ENCODE assay signal across 1 cellular context in the genomic region with DNA sequence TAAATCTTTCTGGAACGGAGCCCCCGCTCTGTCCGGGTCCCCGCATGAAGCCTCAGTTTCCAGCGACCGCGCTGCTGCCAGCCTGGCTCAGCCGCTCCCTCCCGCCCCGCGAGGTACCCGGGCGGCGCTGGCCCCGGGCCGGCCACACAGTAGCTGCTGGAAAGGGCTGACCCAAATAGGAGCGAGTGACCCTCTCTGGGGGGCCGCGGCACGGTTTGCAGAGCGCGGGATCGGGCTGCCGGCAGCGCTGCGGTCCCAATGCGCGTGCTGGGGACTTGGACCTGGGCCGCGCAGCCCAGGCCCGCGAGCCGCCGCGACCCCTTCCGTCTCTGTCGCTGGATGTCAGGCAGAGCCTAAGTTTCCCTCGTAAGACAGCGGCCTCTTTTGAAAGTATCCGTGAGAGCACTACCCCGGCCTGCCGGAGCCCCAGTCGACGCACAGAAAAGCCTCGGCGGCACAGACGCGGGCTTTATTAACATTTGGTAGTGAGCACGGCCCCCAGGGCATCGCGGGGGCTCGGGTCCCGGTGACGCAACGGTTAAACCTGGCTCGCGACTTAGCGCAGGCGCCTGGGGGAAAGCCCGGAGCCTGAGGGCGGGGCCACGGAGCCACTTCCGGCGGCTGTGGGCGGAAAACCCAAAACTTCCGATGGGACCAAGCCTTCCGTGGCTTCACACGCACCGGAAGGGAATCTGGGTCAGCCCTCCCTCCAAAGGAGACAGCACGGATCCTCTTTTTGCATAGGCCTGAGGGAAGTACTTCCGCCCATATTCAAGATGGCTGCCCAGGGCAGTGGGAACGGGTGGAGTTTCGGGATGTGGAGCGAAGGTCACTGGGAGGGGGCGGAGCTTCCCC.
TF ChIP-seq lines count a peak whose summit lies in the region.

No MANE protein-coding gene starts in this region.

TF ChIP-seq in HepG2, 621 proteins besides CTCF, POLR2A, EP300 and RAD21 (continued from another document and continues in another):
- TF ChIP-seq, protein P1, sequence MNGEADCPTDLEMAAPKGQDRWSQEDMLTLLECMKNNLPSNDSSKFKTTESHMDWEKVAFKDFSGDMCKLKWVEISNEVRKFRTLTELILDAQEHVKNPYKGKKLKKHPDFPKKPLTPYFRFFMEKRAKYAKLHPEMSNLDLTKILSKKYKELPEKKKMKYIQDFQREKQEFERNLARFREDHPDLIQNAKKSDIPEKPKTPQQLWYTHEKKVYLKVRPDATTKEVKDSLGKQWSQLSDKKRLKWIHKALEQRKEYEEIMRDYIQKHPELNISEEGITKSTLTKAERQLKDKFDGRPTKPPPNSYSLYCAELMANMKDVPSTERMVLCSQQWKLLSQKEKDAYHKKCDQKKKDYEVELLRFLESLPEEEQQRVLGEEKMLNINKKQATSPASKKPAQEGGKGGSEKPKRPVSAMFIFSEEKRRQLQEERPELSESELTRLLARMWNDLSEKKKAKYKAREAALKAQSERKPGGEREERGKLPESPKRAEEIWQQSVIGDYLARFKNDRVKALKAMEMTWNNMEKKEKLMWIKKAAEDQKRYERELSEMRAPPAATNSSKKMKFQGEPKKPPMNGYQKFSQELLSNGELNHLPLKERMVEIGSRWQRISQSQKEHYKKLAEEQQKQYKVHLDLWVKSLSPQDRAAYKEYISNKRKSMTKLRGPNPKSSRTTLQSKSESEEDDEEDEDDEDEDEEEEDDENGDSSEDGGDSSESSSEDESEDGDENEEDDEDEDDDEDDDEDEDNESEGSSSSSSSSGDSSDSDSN (CRISPR knock-in tag; IDR thresholded peaks at IDR 0.05), result peak; percentile 69
- TF ChIP-seq PRPF4 (IDR thresholded peaks at IDR 0.05; ENCODE audit: low read depth, low read length, poor library complexity, severe bottlenecking) (no peak), THAP7 (CRISPR knock-in tag; IDR thresholded peaks at IDR 0.05) (peak; percentile 95), CBFB (CRISPR knock-in tag; IDR thresholded peaks at IDR 0.05) (0 out of 2 replicates have a peak, but pooled peaks have one; percentile 10), HIVEP1 (CRISPR knock-in tag; IDR thresholded peaks at IDR 0.05) (peak; percentile 25; the same call in 1 of the 2 replicates), RFX3 (CRISPR knock-in tag; IDR thresholded peaks at IDR 0.05) (0 out of 2 replicates have a peak, but pooled peaks have one; percentile 13), BRCA1 (CRISPR knock-in tag; IDR thresholded peaks at IDR 0.05) (0 out of 2 replicates have a peak, but pooled peaks have one; percentile 28), TCF12 (IDR thresholded peaks at IDR 0.05) (no peak), TCF12 (CRISPR knock-in tag; IDR thresholded peaks at IDR 0.05) (no peak), SKIL (CRISPR knock-in tag; IDR thresholded peaks at IDR 0.05; ENCODE audit: borderline replicate concordance) (no peak; the same call in 1 of the 2 replicates), ZNF136 (CRISPR knock-in tag; IDR thresholded peaks at IDR 0.05; ENCODE audit: low read depth) (no peak), ZBED4 (CRISPR knock-in tag; IDR thresholded peaks at IDR 0.05; ENCODE audit: borderline replicate concordance) (peak; percentile 45; the same call in 1 of the 2 replicates), RFXAP (CRISPR knock-in tag; IDR thresholded peaks at IDR 0.05; ENCODE audit: borderline replicate concordance) (no peak), CREM (IDR thresholded peaks at IDR 0.05) (peak; percentile 98), CREM (CRISPR knock-in tag; IDR thresholded peaks at IDR 0.05) (no peak), CSRNP1 (CRISPR knock-in tag; IDR thresholded peaks at IDR 0.05) (peak; percentile 65), ZNF12 (CRISPR knock-in tag; IDR thresholded peaks at IDR 0.05) (no peak), FOXK1 (CRISPR knock-in tag; IDR thresholded peaks at IDR 0.05; ENCODE audit: borderline replicate concordance, low read depth) (peak; percentile 89; the same call in 1 of the 2 replicates), RXRB (CRISPR knock-in tag; IDR thresholded peaks at IDR 0.05; ENCODE audit: borderline replicate concordance) (peak; percentile 93), PBX3 (CRISPR knock-in tag; IDR thresholded peaks at IDR 0.05; ENCODE audit: borderline replicate concordance) (no peak), KMT2B (CRISPR knock-in tag; IDR thresholded peaks at IDR 0.05) (peak; percentile 62; the same call in 1 of the 2 replicates), MBNL3 (CRISPR knock-in tag; conservative IDR thresholded peaks at IDR 0.05) (no peak), CEBPB (IDR thresholded peaks at IDR 0.05; ENCODE audit: borderline replicate concordance, low read depth, low read length) (peak; percentile 94), NCOA1 (CRISPR knock-in tag; IDR thresholded peaks at IDR 0.05) (0 out of 2 replicates have a peak, but pooled peaks have one; percentile 73), TOPORS (CRISPR knock-in tag; IDR thresholded peaks at IDR 0.05) (0 out of 2 replicates have a peak, but pooled peaks have one; percentile 41), TGIF2 (CRISPR knock-in tag; IDR thresholded peaks at IDR 0.05) (no peak; the same call in 1 of the 2 replicates), IKZF5 (CRISPR knock-in tag; IDR thresholded peaks at IDR 0.05) (no peak), CENPT (CRISPR knock-in tag; IDR thresholded peaks at IDR 0.05; ENCODE audit: low read depth) (no peak), FOXA3 (CRISPR knock-in tag; IDR thresholded peaks at IDR 0.05) (peak; percentile 61; the same call in 1 of the 2 replicates), PHF5A (CRISPR knock-in tag; IDR thresholded peaks at IDR 0.05; ENCODE audit: low read depth, unreplicated experiment) (no peak)
- TF ChIP-seq, protein P2, sequence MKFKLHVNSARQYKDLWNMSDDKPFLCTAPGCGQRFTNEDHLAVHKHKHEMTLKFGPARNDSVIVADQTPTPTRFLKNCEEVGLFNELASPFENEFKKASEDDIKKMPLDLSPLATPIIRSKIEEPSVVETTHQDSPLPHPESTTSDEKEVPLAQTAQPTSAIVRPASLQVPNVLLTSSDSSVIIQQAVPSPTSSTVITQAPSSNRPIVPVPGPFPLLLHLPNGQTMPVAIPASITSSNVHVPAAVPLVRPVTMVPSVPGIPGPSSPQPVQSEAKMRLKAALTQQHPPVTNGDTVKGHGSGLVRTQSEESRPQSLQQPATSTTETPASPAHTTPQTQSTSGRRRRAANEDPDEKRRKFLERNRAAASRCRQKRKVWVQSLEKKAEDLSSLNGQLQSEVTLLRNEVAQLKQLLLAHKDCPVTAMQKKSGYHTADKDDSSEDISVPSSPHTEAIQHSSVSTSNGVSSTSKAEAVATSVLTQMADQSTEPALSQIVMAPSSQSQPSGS (CRISPR knock-in tag; IDR thresholded peaks at IDR 0.05), result peak; percentile 73; the same call in 1 of the 2 replicates
- TF ChIP-seq, protein P3, sequence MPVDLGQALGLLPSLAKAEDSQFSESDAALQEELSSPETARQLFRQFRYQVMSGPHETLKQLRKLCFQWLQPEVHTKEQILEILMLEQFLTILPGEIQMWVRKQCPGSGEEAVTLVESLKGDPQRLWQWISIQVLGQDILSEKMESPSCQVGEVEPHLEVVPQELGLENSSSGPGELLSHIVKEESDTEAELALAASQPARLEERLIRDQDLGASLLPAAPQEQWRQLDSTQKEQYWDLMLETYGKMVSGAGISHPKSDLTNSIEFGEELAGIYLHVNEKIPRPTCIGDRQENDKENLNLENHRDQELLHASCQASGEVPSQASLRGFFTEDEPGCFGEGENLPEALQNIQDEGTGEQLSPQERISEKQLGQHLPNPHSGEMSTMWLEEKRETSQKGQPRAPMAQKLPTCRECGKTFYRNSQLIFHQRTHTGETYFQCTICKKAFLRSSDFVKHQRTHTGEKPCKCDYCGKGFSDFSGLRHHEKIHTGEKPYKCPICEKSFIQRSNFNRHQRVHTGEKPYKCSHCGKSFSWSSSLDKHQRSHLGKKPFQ (CRISPR knock-in tag; IDR thresholded peaks at IDR 0.05; ENCODE audit: insufficient replicate concordance), result peak; percentile 10
- TF ChIP-seq, protein P4, sequence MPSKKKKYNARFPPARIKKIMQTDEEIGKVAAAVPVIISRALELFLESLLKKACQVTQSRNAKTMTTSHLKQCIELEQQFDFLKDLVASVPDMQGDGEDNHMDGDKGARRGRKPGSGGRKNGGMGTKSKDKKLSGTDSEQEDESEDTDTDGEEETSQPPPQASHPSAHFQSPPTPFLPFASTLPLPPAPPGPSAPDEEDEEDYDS (CRISPR knock-in tag; IDR thresholded peaks at IDR 0.05), result peak; percentile 70
- TF ChIP-seq, protein P5, sequence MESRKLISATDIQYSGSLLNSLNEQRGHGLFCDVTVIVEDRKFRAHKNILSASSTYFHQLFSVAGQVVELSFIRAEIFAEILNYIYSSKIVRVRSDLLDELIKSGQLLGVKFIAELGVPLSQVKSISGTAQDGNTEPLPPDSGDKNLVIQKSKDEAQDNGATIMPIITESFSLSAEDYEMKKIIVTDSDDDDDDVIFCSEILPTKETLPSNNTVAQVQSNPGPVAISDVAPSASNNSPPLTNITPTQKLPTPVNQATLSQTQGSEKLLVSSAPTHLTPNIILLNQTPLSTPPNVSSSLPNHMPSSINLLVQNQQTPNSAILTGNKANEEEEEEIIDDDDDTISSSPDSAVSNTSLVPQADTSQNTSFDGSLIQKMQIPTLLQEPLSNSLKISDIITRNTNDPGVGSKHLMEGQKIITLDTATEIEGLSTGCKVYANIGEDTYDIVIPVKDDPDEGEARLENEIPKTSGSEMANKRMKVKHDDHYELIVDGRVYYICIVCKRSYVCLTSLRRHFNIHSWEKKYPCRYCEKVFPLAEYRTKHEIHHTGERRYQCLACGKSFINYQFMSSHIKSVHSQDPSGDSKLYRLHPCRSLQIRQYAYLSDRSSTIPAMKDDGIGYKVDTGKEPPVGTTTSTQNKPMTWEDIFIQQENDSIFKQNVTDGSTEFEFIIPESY (CRISPR knock-in tag; IDR thresholded peaks at IDR 0.05), result no peak; the same call in 1 of the 2 replicates
